ENCODE assay signal across 10 cellular contexts in the genomic region with DNA sequence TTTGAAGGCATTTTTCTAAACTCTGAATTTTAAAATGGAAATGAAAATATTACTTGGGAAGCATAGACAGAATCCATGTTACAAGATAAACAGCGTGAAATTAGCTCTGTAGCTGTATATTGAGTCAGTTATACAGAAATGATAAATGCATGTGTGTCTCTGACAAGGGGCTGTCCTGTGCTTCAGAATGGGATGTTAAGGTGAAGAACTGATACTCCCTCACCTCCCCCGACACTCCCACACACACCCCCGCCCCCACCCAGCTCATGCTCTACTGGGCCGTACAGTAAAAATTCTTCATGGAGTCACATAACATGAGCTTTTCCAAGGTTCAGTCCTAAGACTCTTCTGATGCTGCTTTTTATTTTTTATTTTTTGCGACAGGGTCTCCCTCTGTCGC. TPM values are rescaled to one million over a fixed set of nuclear protein-coding genes. Genes with fewer than 3 reads are reported as not detected.
DNase-seq lines count a peak whose midpoint lies in the region; ATAC-seq, FAIRE-seq and TF ChIP-seq lines count a peak whose summit lies in the region.
"Had no signal": no experiment of that assay in that cellular context is flagged by ENCODE, and none has a peak within 500 bp of the region (broad histone marks: within the 10 kb centered on the region; RNA-seq: fewer than 3 reads in every experiment).

No MANE protein-coding gene starts in this region.

- no peak for TF ChIP-seq EP300 in upper lobe of left lung (IDR thresholded peaks at IDR 0.05)

- CTCF ChIA-PET in Calu3 (lab: Charles Lee), result no interaction called here

- no peak overlapping the region for H3K9ac ChIP-seq in rectal smooth muscle tissue (ENCODE audit: low read length)

- no TSS peak for BruUV-seq in Calu3 (replicated peaks; lab: Mats Ljungman, UMichigan)

- ATAC-seq in effector memory CD8-positive, alpha-beta T cell (replicated peaks), result no peak
- no peak for ATAC-seq in upper lobe of left lung (ENCODE audit: low FRiP score in 2 of 2)

- DNase-seq in Calu3 (no peak), OCI-M1 (lab: John Stamatoyannopoulos, UW) (peak; percentile 25), Peyer's patch (no peak), islet precursor cell (no peak), upper lobe of left lung (no peak), frontal cortex (ENCODE audit: low spot score in 2 of 2) (no peak)
- DNase-seq in effector memory CD8-positive, alpha-beta T cell, result no peak
- DNase-seq: cerebellar nuclear complex; stimulated activated CD4-positive, alpha-beta T cell treated with anti-CD3 and anti-CD28 coated beads, Interleukin-2, amount 100 ng/mL, for 48 hours had no signal

- no peaks in the 10 kb centered on the region for H3K9me3 Mint-ChIP-seq in Calu3 (ENCODE audit: low read depth, unreplicated experiment)
- H3K9me3 Mint-ChIP-seq in effector memory CD8-positive, alpha-beta T cell, result no peaks in the 10 kb centered on the region

- H3K27ac Mint-ChIP-seq in Calu3 (ENCODE audit: unreplicated experiment), result peak overlapping the region; percentile 94
- H3K27ac Mint-ChIP-seq in effector memory CD8-positive, alpha-beta T cell, result peak overlapping the region; percentile 96 to 97

- H3K9me3 ChIP-seq in Peyer's patch (no peaks in the 10 kb centered on the region), upper lobe of left lung (no peaks in the 10 kb centered on the region)

- intact Hi-C loops in Calu3 (cut with micrococcal nuclease; ENCODE audit: unreplicated experiment), result no loop called here

- no peak for TF ChIP-seq CTCF in Calu3 (IDR thresholded peaks at IDR 0.05; ENCODE audit: unreplicated experiment)
- TF ChIP-seq CTCF in Peyer's patch (IDR thresholded peaks at IDR 0.05), result no peak
- TF ChIP-seq CTCF in upper lobe of left lung (IDR thresholded peaks at IDR 0.05), result no peak

- H3K27ac ChIP-seq in rectal smooth muscle tissue (ENCODE audit: low read depth, low read length), result peak overlapping the region; percentile 83
- H3K27ac ChIP-seq in Peyer's patch, result no peak overlapping the region
- H3K27ac ChIP-seq in upper lobe of left lung, result peak overlapping the region in 1 of 4 donors; percentile 81

- H3K4me3 Mint-ChIP-seq in Calu3 (ENCODE audit: low read depth, unreplicated experiment), result peak overlapping the region; percentile 89
- H3K4me3 Mint-ChIP-seq in effector memory CD8-positive, alpha-beta T cell, result peak overlapping the region; percentile 91 to 95

- WGBS in upper lobe of left lung, 2 donors, result 88 to 91% methylated on average over 6 of the region's 6 CpGs

- no peaks in the 10 kb centered on the region for H3K27me3 Mint-ChIP-seq in Calu3 (ENCODE audit: unreplicated experiment)
- no peaks in the 10 kb centered on the region for H3K27me3 Mint-ChIP-seq in effector memory CD8-positive, alpha-beta T cell

- H3K27me3 ChIP-seq in rectal smooth muscle tissue (ENCODE audit: control insufficient read depth, insufficient read depth, low read length) (no peaks in the 10 kb centered on the region), Peyer's patch (no peaks in the 10 kb centered on the region), upper lobe of left lung (no peaks in the 10 kb centered on the region)

- peaks cover 36% of the 10 kb centered on the region for H3K36me3 Mint-ChIP-seq in Calu3 (ENCODE audit: insufficient read depth, unreplicated experiment)
- peaks cover 12% of the 10 kb centered on the region for H3K36me3 Mint-ChIP-seq in effector memory CD8-positive, alpha-beta T cell (ENCODE audit: insufficient read depth)

- H3K4me3 ChIP-seq in rectal smooth muscle tissue (ENCODE audit: low read length) (peak overlapping the region; percentile 88), Peyer's patch (no peak overlapping the region), upper lobe of left lung (peak overlapping the region in 1 of 4 donors; percentile 83)

- TF ChIP-seq POLR2A in Peyer's patch (IDR thresholded peaks at IDR 0.05), result no peak
- TF ChIP-seq POLR2A in upper lobe of left lung (IDR thresholded peaks at IDR 0.05), result no peak

- H3K36me3 ChIP-seq in rectal smooth muscle tissue (ENCODE audit: control insufficient read depth, insufficient read depth, low read length) (no peaks in the 10 kb centered on the region), Peyer's patch (no peaks in the 10 kb centered on the region), upper lobe of left lung (no peaks in the 10 kb centered on the region)

- H3K4me1 Mint-ChIP-seq in Calu3 (ENCODE audit: low read depth, unreplicated experiment), result peaks cover 32% of the 10 kb centered on the region
- H3K4me1 Mint-ChIP-seq in effector memory CD8-positive, alpha-beta T cell (ENCODE audit: low read depth in 2 of 2), result peaks cover 35 to 46% of the 10 kb centered on the region in 2 donors

- peaks cover 4% of the 10 kb centered on the region for H3K4me1 ChIP-seq in rectal smooth muscle tissue (ENCODE audit: control insufficient read depth, insufficient read depth, low read length)
- peaks cover 0 to 21% (median 4%) of the 10 kb centered on the region in 4 donors for H3K4me1 ChIP-seq in Peyer's patch
- H3K4me1 ChIP-seq in upper lobe of left lung, result peaks cover 10 to 29% (median 18%) of the 10 kb centered on the region in 4 donors

- no peak for FAIRE-seq in frontal cortex (lab: Jason Lieb, UNC)

RNA-seq across cellular contexts. Expression of a gene that starts 0.9 kb away (rescaled TPM):
- total RNA-seq in Calu3 (2022) (13.4 and 16.7 TPM in 2 replicates), Peyer's patch (10 to 100 TPM; 14.2 to 19.8 (median 16.0) TPM), upper lobe of left lung (10 to 100 TPM in 4 of 6 donors, 1 to 10 TPM in 2; 6.7 to 43.0 (median 10.9) TPM), frontal cortex (11.8 TPM)
